Comparison of ENCODE assay signal across 13 cellular contexts in genomic region chr11:76806608-76807205, GRCh38. TPM values are rescaled to one million over a fixed set of nuclear protein-coding genes. Genes with fewer than 3 reads are reported as not detected.
DNase-seq lines count a peak whose midpoint lies in the region; ATAC-seq and TF ChIP-seq lines count a peak whose summit lies in the region.
"Had no signal": no experiment of that assay in that cellular context is flagged by ENCODE, and none has a peak within 500 bp of the region (broad histone marks: within the 10 kb centered on the region; RNA-seq: fewer than 3 reads in every experiment).

No MANE protein-coding gene starts in this region.

- no peak for DNase-seq in H9
- DNase-seq in ascending aorta (ENCODE audit: low spot score in 2 of 2) = no peak
- DNase-seq in left colon = peak in 1 of 2 donors; percentile 0
- DNase-seq in NCI-H187 (lab: John Stamatoyannopoulos, UW) = no peak
- DNase-seq in activated naive CD4-positive, alpha-beta T cell treated with anti-CD3 and anti-CD28 coated beads, Interleukin-2, amount 10 ng/mL, durations not matched to agents 7 days and 5 days = no peak
- DNase-seq in SJCRH30 = no peak
- no peak for DNase-seq in activated gamma-delta T cell treated with Interleukin-2 at 50 U/mL for 16 hours

- no peaks in the 10 kb centered on the region for H3K79me1 ChIP-seq in H9 (ENCODE audit: insufficient read depth, low read depth, low read length, poor library complexity, severe bottlenecking)

- no peak overlapping the region for H4K5ac ChIP-seq in H9 (ENCODE audit: insufficient read length, low read depth, low read length)

- no peak overlapping the region for H2BK12ac ChIP-seq in H9 (ENCODE audit: insufficient read length, low read depth, low read length)

- H3K4me3 ChIP-seq in ascending aorta (no peak overlapping the region), SJCRH30 (no peak overlapping the region)
- H3K4me3 ChIP-seq: mucosa of descending colon had no signal

- no peak overlapping the region for H3K23ac ChIP-seq in H9 (ENCODE audit: insufficient read length, low read depth, low read length)

- no peak overlapping the region for H3K4ac ChIP-seq in H9 (ENCODE audit: low read depth, low read length)

- intact Hi-C loops in ascending aorta (cut with DNase I) = loop anchor here (1.0 to 2.0 kb wide), 2 partner anchors 54 to 113 kb away; partner anchors contain the start of gene ACER3
- intact Hi-C loops in left colon (cut with DNase I, micrococcal nuclease) = loop anchor here in 1 of 2 donors (5.0 kb wide), 1 partner anchor 111 kb away; no protein-coding TSS in a partner anchor

- H3K23me2 ChIP-seq in H9 (ENCODE audit: insufficient read length, low read depth, low read length, poor library complexity, severe bottlenecking) = no peaks in the 10 kb centered on the region

- ATAC-seq in left colon = peak; percentile 1

- H3K9ac ChIP-seq in H9 (ENCODE audit: extremely low read depth, insufficient read length, low read length) = no peak overlapping the region
- H3K9ac ChIP-seq: KMS-11 had no signal

- H3K14ac ChIP-seq in H9 (ENCODE audit: insufficient read depth, low read length) = no peak overlapping the region

- H3K4me1 Mint-ChIP-seq in H9 = peaks cover 26 to 45% of the 10 kb centered on the region in 2 experiments
- peaks cover 46% of the 10 kb centered on the region for H3K4me1 Mint-ChIP-seq in activated naive CD4-positive, alpha-beta T cell treated with anti-CD3 and anti-CD28 coated beads, Interleukin-2, amount 10 ng/mL, durations not matched to agents 7 days and 5 days

- H3K4me3 Mint-ChIP-seq in H9 = peak overlapping the region; percentile 10 to 24; a peak in 2 of 5 replicates
- no peak overlapping the region for H3K4me3 Mint-ChIP-seq in activated naive CD4-positive, alpha-beta T cell treated with anti-CD3 and anti-CD28 coated beads, Interleukin-2, amount 10 ng/mL, durations not matched to agents 7 days and 5 days
- H3K4me3 Mint-ChIP-seq: stimulated activated naive B cell treated with anti-CD40 and anti-IgM and Interleukin-4, amounts not matched to agents 10 μg/mL and 1 μg/mL and 100 μg/mL, for 72 hours had no signal

- H2BK15ac ChIP-seq in H9 (ENCODE audit: low read depth, low read length) = no peak overlapping the region

- H3K18ac ChIP-seq in H9 (ENCODE audit: insufficient read length, low read depth, low read length) = no peak overlapping the region

- H3T11ph ChIP-seq in H9 (ENCODE audit: low read length) = no peak overlapping the region

- no peak overlapping the region for H2BK20ac ChIP-seq in H9 (ENCODE audit: low read depth, low read length, poor library complexity, severe bottlenecking)

- H3K36me3 ChIP-seq in ascending aorta (no peaks in the 10 kb centered on the region), SJCRH30 (no peaks in the 10 kb centered on the region)
- H3K36me3 ChIP-seq: neutrophil had no signal

- H2AFZ ChIP-seq in H9 (ENCODE audit: low read length) = no peak overlapping the region

- no peak overlapping the region for H2BK120ac ChIP-seq in H9 (ENCODE audit: low read depth, low read length, poor library complexity, severe bottlenecking)

- no peak overlapping the region for H2BK5ac ChIP-seq in H9 (ENCODE audit: insufficient read length, low read length)

- peaks cover 3% of the 10 kb centered on the region for H3K27me3 Mint-ChIP-seq in H9 (ENCODE audit: low read depth)
- H3K27me3 Mint-ChIP-seq in activated naive CD4-positive, alpha-beta T cell treated with anti-CD3 and anti-CD28 coated beads, Interleukin-2, amount 10 ng/mL, durations not matched to agents 7 days and 5 days = peaks cover 44% of the 10 kb centered on the region

- no peak for TF ChIP-seq CTCF in 22Rv1 (IDR thresholded peaks at IDR 0.05)
- TF ChIP-seq CTCF in H9 (conservative IDR thresholded peaks at IDR 0.05) = no peak
- TF ChIP-seq CTCF in ascending aorta (IDR thresholded peaks at IDR 0.05) = no peak

- H4K91ac ChIP-seq in H9 (ENCODE audit: insufficient read length, low read depth, low read length) = no peak overlapping the region

- H4K8ac ChIP-seq in H9 (replicated peaks; ENCODE audit: insufficient read length, low read depth, low read length) = no peak overlapping the region

- H3K56ac ChIP-seq in H9 (ENCODE audit: insufficient read length, low read depth, low read length) = no peak overlapping the region

- H3K27ac Mint-ChIP-seq in H9 = peak overlapping the region in 1 of 3 experiments; percentile 32; a peak in 2 of 7 replicates
- H3K27ac Mint-ChIP-seq in activated naive CD4-positive, alpha-beta T cell treated with anti-CD3 and anti-CD28 coated beads, Interleukin-2, amount 10 ng/mL, durations not matched to agents 7 days and 5 days = no peak overlapping the region
- H3K27ac Mint-ChIP-seq: stimulated activated naive B cell treated with anti-CD40 and anti-IgM and Interleukin-4, amounts not matched to agents 10 μg/mL and 1 μg/mL and 100 μg/mL, for 72 hours had no signal

- no peak overlapping the region for H3K4me2 ChIP-seq in H9 (ENCODE audit: insufficient read depth, insufficient read length, low read length)
- H3K4me2 ChIP-seq: KMS-11 had no signal

- H3K9me3 Mint-ChIP-seq in H9 = peaks cover 0 to 8% of the 10 kb centered on the region in 2 experiments; a peak in 2 of 5 replicates
- no peaks in the 10 kb centered on the region for H3K9me3 Mint-ChIP-seq in activated naive CD4-positive, alpha-beta T cell treated with anti-CD3 and anti-CD28 coated beads, Interleukin-2, amount 10 ng/mL, durations not matched to agents 7 days and 5 days
- H3K9me3 Mint-ChIP-seq: stimulated activated naive B cell treated with anti-CD40 and anti-IgM and Interleukin-4, amounts not matched to agents 10 μg/mL and 1 μg/mL and 100 μg/mL, for 72 hours had no signal

- H3K9me3 ChIP-seq in H9 (ENCODE audit: control insufficient read depth, low read depth, low read length) = no peaks in the 10 kb centered on the region
- H3K9me3 ChIP-seq in ascending aorta = no peaks in the 10 kb centered on the region
- no peaks in the 10 kb centered on the region for H3K9me3 ChIP-seq in SJCRH30 (replicated peaks)
- H3K9me3 ChIP-seq: mucosa of descending colon, neutrophil had no signal

- no peaks in the 10 kb centered on the region; the same call in 1 of the 2 replicates for H3K4me1 ChIP-seq in H9 (ENCODE audit: insufficient read depth, low read length)
- H3K4me1 ChIP-seq in ascending aorta = peaks cover 0 to 10% of the 10 kb centered on the region in 2 donors
- no peaks in the 10 kb centered on the region for H3K4me1 ChIP-seq in SJCRH30
- H3K4me1 ChIP-seq: foreskin keratinocyte had no signal

- no peaks in the 10 kb centered on the region for H4K20me1 ChIP-seq in H9 (ENCODE audit: control insufficient read depth, insufficient read depth, insufficient read length)

- H2AK5ac ChIP-seq in H9 (ENCODE audit: insufficient read length, low read length) = no peak overlapping the region

- CTCF ChIA-PET in activated naive CD4-positive, alpha-beta T cell treated with anti-CD3 and anti-CD28 coated beads, Interleukin-2, amount 10 ng/mL, durations not matched to agents 7 days and 5 days (lab: Charles Lee) = interaction anchor here (0.7 to 9.6 kb wide), 9 partner anchors 8 to 112 kb away, joined by 3 to 107 read pairs (median 3); no protein-coding TSS in a partner anchor

- H3K27ac ChIP-seq in 22Rv1 = peak overlapping the region; percentile 100
- H3K27ac ChIP-seq in H9 (ENCODE audit: insufficient read length, low read depth, low read length) = no peak overlapping the region
- peak overlapping the region; percentile 25 to 54 for H3K27ac ChIP-seq in ascending aorta
- no peak overlapping the region for H3K27ac ChIP-seq in SJCRH30
- H3K27ac ChIP-seq: foreskin keratinocyte, KMS-11, neutrophil had no signal

- no CpG with 5 or more reads among the region's 3 CpGs for WGBS in H9 (ENCODE audit: extremely low coverage, insufficient read length, low lambda C conversion rate)

- no peaks in the 10 kb centered on the region for H3K79me2 ChIP-seq in H9 (ENCODE audit: insufficient read depth, low read length)

- no peaks in the 10 kb centered on the region for H3K27me3 ChIP-seq in H9 (ENCODE audit: insufficient read depth, low read length)
- no peaks in the 10 kb centered on the region for H3K27me3 ChIP-seq in ascending aorta
- H3K27me3 ChIP-seq in SJCRH30 = no peaks in the 10 kb centered on the region
- H3K27me3 ChIP-seq: foreskin keratinocyte had no signal

- H3K36me3 Mint-ChIP-seq in H9 (ENCODE audit: insufficient read depth in 1 of 3, low read depth in 3 of 3) = peaks cover 0 to 5% (median 0%) of the 10 kb centered on the region in 3 experiments; a peak in 2 of 7 replicates
- H3K36me3 Mint-ChIP-seq in activated naive CD4-positive, alpha-beta T cell treated with anti-CD3 and anti-CD28 coated beads, Interleukin-2, amount 10 ng/mL, durations not matched to agents 7 days and 5 days = peaks cover 3% of the 10 kb centered on the region
- H3K36me3 Mint-ChIP-seq: stimulated activated naive B cell treated with anti-CD40 and anti-IgM and Interleukin-4, amounts not matched to agents 10 μg/mL and 1 μg/mL and 100 μg/mL, for 72 hours had no signal

RNA-seq across cellular contexts. Expression of gene TSKU, which starts 23.6 kb away (rescaled TPM):
- total RNA-seq in H9 (2021) (25.4 and 27.4 TPM in 2 replicates), ascending aorta (121 TPM), left colon (10 to 100 TPM; 38.4 to 42.6 TPM)
- 18.2 and 21.2 TPM in 2 replicates for total RNA-seq in SJCRH30 (2014; rRNA removed; shearing (Covaris generic))

RNA-seq across cellular contexts. Expression of gene ACER3, which starts 54.0 kb away (rescaled TPM):
- total RNA-seq in H9 (2021) (14.7 and 17.2 TPM in 2 replicates), ascending aorta (10.5 TPM), left colon (10 to 100 TPM; 38.9 to 55.5 TPM)
- 17.3 and 22.1 TPM in 2 replicates for total RNA-seq in SJCRH30 (2014; rRNA removed; shearing (Covaris generic))

Comparison
In these comparisons a context has a peak if more than half of its experiments do, and no peak if none do; other contexts are left out.
1. H3K27ac ChIP-seq: peak in 22Rv1 (single experiment) and ascending aorta (2 of 2); none in H9 (single experiment) and SJCRH30 (single experiment).